ENCODE assay signal across 8 cellular contexts in genomic region chr17:48626202-48626469, GRCh38. TPM values are rescaled to one million over a fixed set of nuclear protein-coding genes. Genes with fewer than 3 reads are reported as not detected.
DNase-seq lines count a peak whose midpoint lies in the region; ATAC-seq and TF ChIP-seq lines count a peak whose summit lies in the region.

HOXB9 (minus strand) TSS chr17:48626358; CDS start chr17:48626269, 89 bp downstream.

- peaks cover 95% of the 10 kb centered on the region for H3K27me3 Mint-ChIP-seq in activated T-cell treated with anti-CD3 and anti-CD28 coated beads, Interleukin-2, amount 50 U/mL, for 72 hours (ENCODE audit: low read depth)
- peaks cover 81% of the 10 kb centered on the region for H3K27me3 Mint-ChIP-seq in activated T-helper 2 cell treated with anti-CD3 and anti-CD28 coated beads, Interferon-gamma antibody, Interleukin-2, Interleukin-4, amounts not matched to agents 10 μg/mL and 5 μg/mL and 100 μg/mL, durations not matched to agents 14 hours and 24 hours and 36 hours (ENCODE audit: low read depth)

- in situ Hi-C loops in transverse colon (cut with MboI; ENCODE audit: low pct_ligation_motif_present in 1 of 4, low pct_unique_long_range_greater_than_20kb in 1 of 4, low sequenced_read_pairs in 3 of 4), result no loop called here

- no peaks in the 10 kb centered on the region for H3K36me3 ChIP-seq in right lobe of liver
- no peaks in the 10 kb centered on the region for H3K36me3 ChIP-seq in transverse colon

- intact Hi-C loops in activated T-helper 2 cell treated with anti-CD3 and anti-CD28 coated beads, Interferon-gamma antibody, Interleukin-2, Interleukin-4, amounts not matched to agents 10 μg/mL and 5 μg/mL and 100 μg/mL, durations not matched to agents 14 hours and 24 hours and 36 hours (cut with micrococcal nuclease), result loop anchor here (10.0 kb wide), 1 partner anchor 869 kb away; the partner anchor contains the start of gene NGFR
- intact Hi-C loops in right lobe of liver (cut with DNase I), result no loop called here
- intact Hi-C loops in transverse colon (cut with DNase I; ENCODE audit: low total_unique reads), result no loop called here

- TF ChIP-seq EP300 in transverse colon (IDR thresholded peaks at IDR 0.05; ENCODE audit: low read depth), result no peak

- TF ChIP-seq CTCF in right lobe of liver (IDR thresholded peaks at IDR 0.05), result no peak
- TF ChIP-seq CTCF in transverse colon (IDR thresholded peaks at IDR 0.05), result no peak

- H3K4me1 Mint-ChIP-seq in activated T-cell treated with anti-CD3 and anti-CD28 coated beads, Interleukin-2, amount 50 U/mL, for 72 hours (ENCODE audit: low read depth), result peaks cover 6% of the 10 kb centered on the region
- H3K4me1 Mint-ChIP-seq in activated T-helper 2 cell treated with anti-CD3 and anti-CD28 coated beads, Interferon-gamma antibody, Interleukin-2, Interleukin-4, amounts not matched to agents 10 μg/mL and 5 μg/mL and 100 μg/mL, durations not matched to agents 14 hours and 24 hours and 36 hours (ENCODE audit: low read depth), result peaks cover 12% of the 10 kb centered on the region

- peaks cover 3 to 6% of the 10 kb centered on the region in 2 donors for H3K36me3 Mint-ChIP-seq in activated T-cell treated with anti-CD3 and anti-CD28 coated beads, Interleukin-2, amount 50 U/mL, for 72 hours (ENCODE audit: insufficient read depth in 2 of 2)
- no peaks in the 10 kb centered on the region for H3K36me3 Mint-ChIP-seq in activated T-helper 2 cell treated with anti-CD3 and anti-CD28 coated beads, Interferon-gamma antibody, Interleukin-2, Interleukin-4, amounts not matched to agents 10 μg/mL and 5 μg/mL and 100 μg/mL, durations not matched to agents 14 hours and 24 hours and 36 hours (ENCODE audit: low read depth)

- peak within 1 kb of the TSS; percentile 69 for H3K27ac Mint-ChIP-seq in activated T-cell treated with anti-CD3 and anti-CD28 coated beads, Interleukin-2, amount 50 U/mL, for 72 hours
- peak within 1 kb of the TSS; percentile 79 for H3K27ac Mint-ChIP-seq in activated T-helper 2 cell treated with anti-CD3 and anti-CD28 coated beads, Interferon-gamma antibody, Interleukin-2, Interleukin-4, amounts not matched to agents 10 μg/mL and 5 μg/mL and 100 μg/mL, durations not matched to agents 14 hours and 24 hours and 36 hours

- ATAC-seq in activated T-cell treated with anti-CD3 and anti-CD28 coated beads, Interleukin-2, amount 50 U/mL, for 72 hours (replicated peaks in 1 of 2), result no peak
- ATAC-seq in right lobe of liver (no peak), HG03469 (IDR thresholded peaks at IDR 0.05; ENCODE audit: unreplicated experiment) (no peak), GM18511 (IDR thresholded peaks at IDR 0.05; ENCODE audit: unreplicated experiment) (no peak)

- no peaks in the 10 kb centered on the region for H3K9me3 Mint-ChIP-seq in activated T-cell treated with anti-CD3 and anti-CD28 coated beads, Interleukin-2, amount 50 U/mL, for 72 hours
- H3K9me3 Mint-ChIP-seq in activated T-helper 2 cell treated with anti-CD3 and anti-CD28 coated beads, Interferon-gamma antibody, Interleukin-2, Interleukin-4, amounts not matched to agents 10 μg/mL and 5 μg/mL and 100 μg/mL, durations not matched to agents 14 hours and 24 hours and 36 hours, result no peaks in the 10 kb centered on the region

- H3K27ac ChIP-seq in right lobe of liver (no peak within 1 kb of the TSS), transverse colon (peak within 1 kb of the TSS; percentile 86 to 93 (median 89))

- no peaks in the 10 kb centered on the region for H3K9me3 ChIP-seq in right lobe of liver
- no peaks in the 10 kb centered on the region for H3K9me3 ChIP-seq in transverse colon

- H3K27me3 ChIP-seq in right lobe of liver (peaks cover 35 to 72% of the 10 kb centered on the region in 2 donors), transverse colon (peaks cover 100% of the 10 kb centered on the region)

- no peak for DNase-seq in activated T-cell treated with anti-CD3 and anti-CD28 coated beads, Interleukin-2, amount 50 U/mL, for 72 hours
- DNase-seq in activated T-cell treated with anti-CD3 and anti-CD28 coated beads for 4 hours, result no peak
- DNase-seq in activated T-helper 2 cell treated with anti-CD3 and anti-CD28 coated beads, Interferon-gamma antibody, Interleukin-2, Interleukin-4, amounts not matched to agents 10 μg/mL and 5 μg/mL and 100 μg/mL, durations not matched to agents 14 hours and 24 hours and 36 hours (ENCODE audit: low spot score), result no peak
- no peak for DNase-seq in right lobe of liver
- no peak for DNase-seq in transverse colon
- DNase-seq in GM19238 (ENCODE audit: insufficient read length, low spot score), result no peak

- H3K4me1 ChIP-seq in right lobe of liver (peaks cover 0 to 17% (median 2%) of the 10 kb centered on the region in 4 donors), transverse colon (peaks cover 12 to 65% (median 55%) of the 10 kb centered on the region in 4 donors)

- peak within 1 kb of the TSS; percentile 95 to 97 for H3K4me3 Mint-ChIP-seq in activated T-cell treated with anti-CD3 and anti-CD28 coated beads, Interleukin-2, amount 50 U/mL, for 72 hours
- H3K4me3 Mint-ChIP-seq in activated T-helper 2 cell treated with anti-CD3 and anti-CD28 coated beads, Interferon-gamma antibody, Interleukin-2, Interleukin-4, amounts not matched to agents 10 μg/mL and 5 μg/mL and 100 μg/mL, durations not matched to agents 14 hours and 24 hours and 36 hours (ENCODE audit: low read depth), result peak within 1 kb of the TSS; percentile 82

- no peak for TF ChIP-seq POLR2A in right lobe of liver (IDR thresholded peaks at IDR 0.05)
- TF ChIP-seq POLR2A in transverse colon (IDR thresholded peaks at IDR 0.05), result no peak

- 0% methylated on average over 8 of the region's 19 CpGs for WGBS in right lobe of liver (ENCODE audit: insufficient coverage, low coverage, low lambda C conversion rate, missing lambda C conversion rate)
- WGBS in transverse colon (ENCODE audit: low coverage in 1 of 2), 2 donors, result 0% methylated on average over 19 of the region's 19 CpGs; no CpG with 5 or more reads in 1 of the 2 donors

- peak within 1 kb of the TSS in 2 of 3 donors; percentile 9 to 31 for H3K4me3 ChIP-seq in right lobe of liver
- H3K4me3 ChIP-seq in transverse colon, result peak within 1 kb of the TSS; percentile 22 to 66 (median 42)

RNA-seq across cellular contexts. Expression of gene HOXB9, which starts in this region (rescaled TPM):
- 10 to 100 TPM; 15.0 to 23.0 TPM for total RNA-seq in activated T-cell treated with anti-CD3 and anti-CD28 coated beads, Interleukin-2, amount 50 U/mL, for 72 hours
- total RNA-seq in activated T-helper 2 cell treated with anti-CD3 and anti-CD28 coated beads, Interferon-gamma antibody, Interleukin-2, Interleukin-4, amounts not matched to agents 10 μg/mL and 5 μg/mL and 100 μg/mL, durations not matched to agents 14 hours and 24 hours and 36 hours, result 0.16 TPM in 2 replicates
- total RNA-seq in right lobe of liver (not detected), transverse colon (10 to 100 TPM; 19.8 to 54.3 (median 29.4) TPM)

Comparison
In these comparisons a context has a peak if more than half of its experiments do, and no peak if none do; other contexts are left out.
1. RNA of gene HOXB9 (total RNA-seq): 19.8 to 54.3 TPM in transverse colon and 15.0 to 23.0 TPM in activated T-cell treated with anti-CD3 and anti-CD28 coated beads, Interleukin-2, amount 50 U/mL, for 72 hours; 0.16 TPM in activated T-helper 2 cell treated with anti-CD3 and anti-CD28 coated beads, Interferon-gamma antibody, Interleukin-2, Interleukin-4, amounts not matched to agents 10 μg/mL and 5 μg/mL and 100 μg/mL, durations not matched to agents 14 hours and 24 hours and 36 hours and not detected in right lobe of liver; every median in the first group is over 10 times any median in the second.
2. H3K27ac ChIP-seq: peak in transverse colon (4 of 4); none in right lobe of liver (0 of 3).